ENCODE assay signal across 24 cellular contexts in genomic region chr10:126115021-126115610, GRCh38.
A peak's percentile ranks its signal among the peaks of the same experiment; 100 is the strongest.
DNase-seq lines count a peak whose midpoint lies in the region; ATAC-seq, FAIRE-seq and TF ChIP-seq lines count a peak whose summit lies in the region.
"Had no signal": no experiment of that assay in that cellular context is flagged by ENCODE, and none has a peak within 500 bp of the region (broad histone marks: within the 10 kb centered on the region; RNA-seq: fewer than 3 reads in every experiment).

No MANE protein-coding gene starts in this region.

- CTCF ChIA-PET in A549 (lab: Yijun Ruan, JAX): interaction anchor here (1.7 kb wide), 1 partner anchor 14 kb away, joined by 5 read pairs; no protein-coding TSS in a partner anchor

- TF ChIP-seq EP300 in A549 (IDR thresholded peaks at IDR 0.05) (no peak), ovary (IDR thresholded peaks at IDR 0.05) (no peak)

- TF ChIP-seq POLR2A in A549 (IDR thresholded peaks at IDR 0.05; ENCODE audit: low read length) (no peak), ovary (IDR thresholded peaks at IDR 0.05) (no peak)

- WGBS in A549 (ENCODE audit: missing lambda C conversion rate): 46% methylated on average over 7 of the region's 7 CpGs
- 69 to 77% (median 74%) methylated on average over 7 of the region's 7 CpGs for WGBS in ovary, 3 donors

- no peaks in the 10 kb centered on the region for H3K9me3 Mint-ChIP-seq in dendritic cell treated with granulocyte-macrophage colony-stimulating factor and Interleukin-4, amounts not matched to agents 40 ng/mL and 50 ng/mL, for 4 days
- peaks cover 8% of the 10 kb centered on the region for H3K9me3 Mint-ChIP-seq in neural crest cell

- H3K4me2 ChIP-seq in A549: 0 out of 3 replicates have a peak overlapping the region, but pooled peaks have one; percentile 19

- no peak for TF ChIP-seq RAD21 in A549 (conservative IDR thresholded peaks at IDR 0.05 in 1 of 2, IDR thresholded peaks at IDR 0.05 in 1 of 2)

- H3K36me3 Mint-ChIP-seq in dendritic cell treated with granulocyte-macrophage colony-stimulating factor and Interleukin-4, amounts not matched to agents 40 ng/mL and 50 ng/mL, for 4 days (ENCODE audit: low read depth): peaks cover 6% of the 10 kb centered on the region
- peaks cover 26% of the 10 kb centered on the region for H3K36me3 Mint-ChIP-seq in neural crest cell (ENCODE audit: low read depth)
- H3K36me3 Mint-ChIP-seq: T-cell had no signal

- H3K9me3 ChIP-seq in A549 (no peaks in the 10 kb centered on the region), HUES48 (ENCODE audit: control insufficient read depth, insufficient read depth, low read length) (no peaks in the 10 kb centered on the region), ovary (no peaks in the 10 kb centered on the region)
- H3K9me3 ChIP-seq: BE2C, Peyer's patch, SJCRH30 had no signal

- no peak overlapping the region for H3K9ac ChIP-seq in HUES48 (ENCODE audit: low read depth, low read length)
- H3K9ac ChIP-seq: GM23248 had no signal

- peaks cover 32% of the 10 kb centered on the region for H3K4me1 ChIP-seq in A549
- H3K4me1 ChIP-seq in HUES48 (ENCODE audit: control insufficient read depth, insufficient read depth, low read length): peaks cover 23% of the 10 kb centered on the region
- peaks cover 2% of the 10 kb centered on the region for H3K4me1 ChIP-seq in ovary (ENCODE audit: insufficient read depth)
- H3K4me1 ChIP-seq: Peyer's patch had no signal

- no peak overlapping the region for H3K4me3 Mint-ChIP-seq in dendritic cell treated with granulocyte-macrophage colony-stimulating factor and Interleukin-4, amounts not matched to agents 40 ng/mL and 50 ng/mL, for 4 days
- no peak overlapping the region for H3K4me3 Mint-ChIP-seq in neural crest cell
- H3K4me3 Mint-ChIP-seq: T-cell had no signal

- POLR2A ChIA-PET in A549 (lab: Yijun Ruan, JAX): no interaction called here

- peak overlapping the region; percentile 84 for H3K27ac Mint-ChIP-seq in dendritic cell treated with granulocyte-macrophage colony-stimulating factor and Interleukin-4, amounts not matched to agents 40 ng/mL and 50 ng/mL, for 4 days
- H3K27ac Mint-ChIP-seq in neural crest cell (ENCODE audit: unreplicated experiment): peak overlapping the region; percentile 64
- H3K27ac Mint-ChIP-seq: T-cell had no signal

- H3K27me3 ChIP-seq in HUES48 (ENCODE audit: control insufficient read depth, insufficient read depth, low read length) (no peaks in the 10 kb centered on the region), ovary (no peaks in the 10 kb centered on the region)
- H3K27me3 ChIP-seq: BE2C, Peyer's patch, SJCRH30 had no signal

- H3K4me1 Mint-ChIP-seq in dendritic cell treated with granulocyte-macrophage colony-stimulating factor and Interleukin-4, amounts not matched to agents 40 ng/mL and 50 ng/mL, for 4 days (ENCODE audit: low read depth): peaks cover 45% of the 10 kb centered on the region
- peaks cover 34% of the 10 kb centered on the region for H3K4me1 Mint-ChIP-seq in neural crest cell
- H3K4me1 Mint-ChIP-seq: T-cell had no signal

- no peaks in the 10 kb centered on the region for H3K36me3 ChIP-seq in HUES48 (ENCODE audit: control insufficient read depth, insufficient read depth, low read length)
- H3K36me3 ChIP-seq in ovary: no peaks in the 10 kb centered on the region
- H3K36me3 ChIP-seq: BE2C, Peyer's patch, SJCRH30 had no signal

- intact Hi-C loops in dendritic cell treated with granulocyte-macrophage colony-stimulating factor and Interleukin-4, amounts not matched to agents 40 ng/mL and 50 ng/mL, for 4 days (cut with micrococcal nuclease): no loop called here
- intact Hi-C loops in ovary (cut with DNase I): no loop called here

- H3K4me3 ChIP-seq in A549 (no peak overlapping the region), HUES48 (ENCODE audit: low read depth, low read length) (no peak overlapping the region), ovary (no peak overlapping the region)
- H3K4me3 ChIP-seq: GM23248, Peyer's patch, SJCRH30 had no signal

- no peak for FAIRE-seq in A549 (lab: Jason Lieb, UNC)
- FAIRE-seq: A204.1, HTR-8/SVneo had no signal

- DNase-seq in A549 (ENCODE audit: low read depth in 1 of 2, low spot score in 1 of 2) (no peak), neural crest cell (ENCODE audit: low read depth, low spot score) (no peak), epidermal melanocyte (ENCODE audit: insufficient read length, low spot score) (no peak), ovary (no peak)
- DNase-seq: BE2C; GM23248; HCEC 1CT; Karpas-422; MV-4-11; NCI-H1105 treated with DMSO at 0.1 percent for 48 hours; NCI-H1694 treated with DMSO at 0.1 percent for 48 hours; NCI-H2081 treated with DMSO at 0.1 percent for 48 hours; NCI-H2171 treated with DMSO at 0.1 percent for 48 hours; NCI-H446; NCI-H774; NK-92 treated with Interleukin-12 subunit alpha and Interleukin-12 subunit beta, amount 100 ng/mL, for 24 hours; Peyer's patch; SJCRH30; T-cell had no signal

- TF ChIP-seq CTCF in A549 (IDR thresholded peaks at IDR 0.05): no peak
- no peak for TF ChIP-seq CTCF in neural crest cell (conservative IDR thresholded peaks at IDR 0.05)
- no peak for TF ChIP-seq CTCF in ovary (IDR thresholded peaks at IDR 0.05)

- H3K27ac ChIP-seq in A549 (no peak overlapping the region; a peak in 1 of 6 replicates), HUES48 (ENCODE audit: low read depth, low read length) (peak overlapping the region; percentile 34), ovary (no peak overlapping the region)
- H3K27ac ChIP-seq: GM23248, Peyer's patch, SJCRH30 had no signal

- H3K27me3 Mint-ChIP-seq in dendritic cell treated with granulocyte-macrophage colony-stimulating factor and Interleukin-4, amounts not matched to agents 40 ng/mL and 50 ng/mL, for 4 days: no peaks in the 10 kb centered on the region
- no peaks in the 10 kb centered on the region for H3K27me3 Mint-ChIP-seq in neural crest cell (ENCODE audit: low read depth)

- ATAC-seq in A549 (no peak), GM18873 (IDR thresholded peaks at IDR 0.05; ENCODE audit: low FRiP score, unreplicated experiment) (no peak)
- ATAC-seq: T-cell had no signal

TF ChIP-seq in A549, 52 proteins besides CTCF, POLR2A, EP300 and RAD21:
- TF ChIP-seq MAFK (IDR thresholded peaks at IDR 0.05; ENCODE audit: partially characterized antibody): no peak
- no peak for TF ChIP-seq ZNF302 (CRISPR knock-in tag; IDR thresholded peaks at IDR 0.05)
- no peak for TF ChIP-seq BHLHE40 (IDR thresholded peaks at IDR 0.05; ENCODE audit: low read depth, low read length)
- no peak for TF ChIP-seq KDM1A (IDR thresholded peaks at IDR 0.05; ENCODE audit: low read depth)
- no peak for TF ChIP-seq POLR2AphosphoS2 (conservative IDR thresholded peaks at IDR 0.05; ENCODE audit: low read length)
- TF ChIP-seq CHD4 (IDR thresholded peaks at IDR 0.05; ENCODE audit: borderline replicate concordance): no peak
- TF ChIP-seq SMC3 (IDR thresholded peaks at IDR 0.05): no peak
- TF ChIP-seq E2F6 (IDR thresholded peaks at IDR 0.05; ENCODE audit: borderline replicate concordance, low read depth): no peak
- TF ChIP-seq EHF (CRISPR knock-in tag; IDR thresholded peaks at IDR 0.05): no peak
- no peak for TF ChIP-seq CEBPB (IDR thresholded peaks at IDR 0.05)
- TF ChIP-seq RARB (CRISPR knock-in tag; IDR thresholded peaks at IDR 0.05): no peak
- no peak for TF ChIP-seq KDM5A (IDR thresholded peaks at IDR 0.05)
- no peak for TF ChIP-seq FOSB (CRISPR knock-in tag; IDR thresholded peaks at IDR 0.05)
- no peak for TF ChIP-seq ZFP36 (IDR thresholded peaks at IDR 0.05; ENCODE audit: borderline replicate concordance, partially characterized antibody)
